In the genomic region with DNA sequence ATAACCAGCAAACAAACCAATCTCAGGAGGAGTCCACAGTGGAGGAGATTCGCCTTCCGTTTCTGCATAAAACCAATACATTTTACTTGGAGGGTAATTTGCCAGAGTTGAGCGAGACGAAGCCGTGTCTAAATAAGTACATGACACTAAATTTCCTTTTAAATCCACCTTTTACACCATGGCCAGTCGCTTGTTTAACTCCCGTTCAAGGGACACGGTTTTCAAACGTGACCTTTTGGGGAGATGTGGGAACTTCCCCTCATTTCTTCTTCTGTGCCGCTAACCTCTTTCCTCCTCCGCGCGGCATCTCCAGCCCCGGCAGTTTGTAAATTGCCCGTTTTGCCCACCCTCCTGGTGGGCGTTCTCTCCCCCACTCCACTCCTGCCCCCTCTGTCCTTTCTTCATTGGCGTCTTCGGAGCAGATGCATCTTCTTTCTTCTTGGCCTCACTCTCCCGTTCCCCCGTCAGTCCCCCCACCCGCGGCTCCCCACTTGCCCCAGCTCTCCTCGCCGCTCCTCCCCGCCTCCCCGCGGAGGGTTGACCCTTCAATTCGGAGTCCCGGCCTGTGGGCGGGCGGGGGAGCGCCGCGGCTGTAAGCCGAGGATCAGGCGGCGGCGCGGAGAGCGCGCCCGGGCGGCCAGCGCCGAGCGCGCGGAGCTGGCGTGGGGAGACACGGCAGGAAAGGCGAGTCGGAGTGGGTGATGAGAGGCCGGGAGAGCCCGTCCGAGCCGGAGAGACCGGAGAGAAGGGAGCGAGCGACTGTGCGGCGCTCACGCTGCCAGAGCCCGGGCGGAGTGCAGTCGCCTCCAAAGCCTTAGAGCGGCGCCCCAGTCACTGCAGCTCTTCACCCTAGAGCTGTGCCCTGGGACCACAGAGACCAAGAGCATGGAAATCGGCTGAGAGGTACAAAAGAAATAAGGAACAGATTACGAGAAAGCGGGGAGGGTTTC, we compare ENCODE assay signal across 1 cellular context.
TF ChIP-seq lines count a peak whose summit lies in the region.

Gene NLGN1, plus strand, starts transcription at position 584 of the 950 bp plus-strand sequence.

TF ChIP-seq in HEK293, 187 proteins besides CTCF, POLR2A, EP300 and RAD21 (continued from another document and continues in another):
- TF ChIP-seq ZFP37 (tag by site-specific recombination; IDR thresholded peaks at IDR 0.05) (0 out of 2 replicates have a peak, but pooled peaks have one; percentile 18), ZNF174 (tag by site-specific recombination; IDR thresholded peaks at IDR 0.05) (no peak), PRDM1 (tag by site-specific recombination; IDR thresholded peaks at IDR 0.05) (peak; percentile 65), ZNF426 (tag by site-specific recombination; IDR thresholded peaks at IDR 0.05) (no peak), KLF1 (tag by site-specific recombination; IDR thresholded peaks at IDR 0.05) (0 out of 2 replicates have a peak, but pooled peaks have one; percentile 19), ZNF350 (tag by site-specific recombination; IDR thresholded peaks at IDR 0.05) (no peak), ZBTB8A (tag by site-specific recombination; IDR thresholded peaks at IDR 0.05) (peak; percentile 82), MZF1 (tag by site-specific recombination; IDR thresholded peaks at IDR 0.05; ENCODE audit: borderline replicate concordance) (peak; percentile 70), ZSCAN23 (tag by site-specific recombination; IDR thresholded peaks at IDR 0.05) (peak; percentile 17; the same call in 1 of the 2 replicates), EGR2 (tag by site-specific recombination; IDR thresholded peaks at IDR 0.05; ENCODE audit: low read depth) (peak; percentile 96), ZNF404 (tag by site-specific recombination; IDR thresholded peaks at IDR 0.05) (no peak), ZNF521 (tag by site-specific recombination; IDR thresholded peaks at IDR 0.05) (no peak), ZFP69B (tag by site-specific recombination; IDR thresholded peaks at IDR 0.05) (no peak), ZBTB48 (tag by site-specific recombination; IDR thresholded peaks at IDR 0.05) (peak; percentile 29), ZNF610 (tag by site-specific recombination; IDR thresholded peaks at IDR 0.05; ENCODE audit: borderline replicate concordance) (peak; percentile 71; the same call in 1 of the 2 replicates), ZNF24 (tag by site-specific recombination; IDR thresholded peaks at IDR 0.05) (0 out of 2 replicates have a peak, but pooled peaks have one; percentile 28), ZNF2 (tag by site-specific recombination; IDR thresholded peaks at IDR 0.05) (peak; percentile 33; the same call in 1 of the 2 replicates), KLF16 (tag by site-specific recombination; IDR thresholded peaks at IDR 0.05) (peak; percentile 60; the same call in 1 of the 2 replicates), ZNF274 (IDR thresholded peaks at IDR 0.05; ENCODE audit: low read length) (no peak), ZNF274 (tag by site-specific recombination; IDR thresholded peaks at IDR 0.05; ENCODE audit: borderline replicate concordance) (no peak), PBX3 (CRISPR knock-in tag; IDR thresholded peaks at IDR 0.05) (no peak), ZNF660 (tag by site-specific recombination; IDR thresholded peaks at IDR 0.05) (peak; percentile 77), GLIS2 (tag by site-specific recombination; IDR thresholded peaks at IDR 0.05) (peak; percentile 95), ZNF112 (tag by site-specific recombination; IDR thresholded peaks at IDR 0.05) (no peak), ZNF843 (tag by site-specific recombination; IDR thresholded peaks at IDR 0.05) (no peak), ZEB2 (tag by site-specific recombination; IDR thresholded peaks at IDR 0.05) (0 out of 2 replicates have a peak, but pooled peaks have one; percentile 52), KLF7 (tag by site-specific recombination; IDR thresholded peaks at IDR 0.05; ENCODE audit: borderline replicate concordance) (no peak), ZIC2 (tag by site-specific recombination; IDR thresholded peaks at IDR 0.05) (peak; percentile 72), ZNF433 (tag by site-specific recombination; IDR thresholded peaks at IDR 0.05; ENCODE audit: low read depth) (no peak), GLIS1 (tag by site-specific recombination; IDR thresholded peaks at IDR 0.05) (peak; percentile 49), ZXDB (tag by site-specific recombination; IDR thresholded peaks at IDR 0.05) (peak; percentile 45; the same call in 1 of the 2 replicates), KLF8 (tag by site-specific recombination; IDR thresholded peaks at IDR 0.05) (peak; percentile 78), ZNF510 (tag by site-specific recombination; IDR thresholded peaks at IDR 0.05; ENCODE audit: insufficient replicate concordance) (no peak), ZNF311 (tag by site-specific recombination; IDR thresholded peaks at IDR 0.05; ENCODE audit: borderline replicate concordance) (no peak), PATZ1 (tag by site-specific recombination; IDR thresholded peaks at IDR 0.05) (peak; percentile 98), KLF10 (tag by site-specific recombination; IDR thresholded peaks at IDR 0.05) (no peak), HIC1 (tag by site-specific recombination; IDR thresholded peaks at IDR 0.05) (peak; percentile 79), IKZF3 (tag by site-specific recombination; IDR thresholded peaks at IDR 0.05) (peak; percentile 38; the same call in 1 of the 2 replicates), ZNF596 (tag by site-specific recombination; IDR thresholded peaks at IDR 0.05) (peak; percentile 50; the same call in 1 of the 2 replicates), ZNF76 (tag by site-specific recombination; IDR thresholded peaks at IDR 0.05; ENCODE audit: borderline replicate concordance, low read depth) (peak; percentile 82), ZNF140 (tag by site-specific recombination; IDR thresholded peaks at IDR 0.05) (no peak), ZNF791 (tag by site-specific recombination; IDR thresholded peaks at IDR 0.05) (no peak), ZNF654 (tag by site-specific recombination; IDR thresholded peaks at IDR 0.05; ENCODE audit: low read depth) (no peak), ZNF394 (tag by site-specific recombination; IDR thresholded peaks at IDR 0.05; ENCODE audit: borderline replicate concordance) (peak; percentile 41; the same call in 1 of the 2 replicates), ZBTB11 (tag by site-specific recombination; conservative IDR thresholded peaks at IDR 0.05; ENCODE audit: low read depth) (peak; percentile 12; the same call in 1 of the 2 replicates), ZNF677 (tag by site-specific recombination; IDR thresholded peaks at IDR 0.05) (no peak), ZSCAN30 (tag by site-specific recombination; IDR thresholded peaks at IDR 0.05) (peak; percentile 76), ZNF341 (tag by site-specific recombination; IDR thresholded peaks at IDR 0.05; ENCODE audit: low read depth) (peak; percentile 81; the same call in 1 of the 2 replicates), ZNF561 (tag by site-specific recombination; IDR thresholded peaks at IDR 0.05; ENCODE audit: borderline replicate concordance) (peak; percentile 21; the same call in 1 of the 2 replicates)
- TF ChIP-seq, protein P1, sequence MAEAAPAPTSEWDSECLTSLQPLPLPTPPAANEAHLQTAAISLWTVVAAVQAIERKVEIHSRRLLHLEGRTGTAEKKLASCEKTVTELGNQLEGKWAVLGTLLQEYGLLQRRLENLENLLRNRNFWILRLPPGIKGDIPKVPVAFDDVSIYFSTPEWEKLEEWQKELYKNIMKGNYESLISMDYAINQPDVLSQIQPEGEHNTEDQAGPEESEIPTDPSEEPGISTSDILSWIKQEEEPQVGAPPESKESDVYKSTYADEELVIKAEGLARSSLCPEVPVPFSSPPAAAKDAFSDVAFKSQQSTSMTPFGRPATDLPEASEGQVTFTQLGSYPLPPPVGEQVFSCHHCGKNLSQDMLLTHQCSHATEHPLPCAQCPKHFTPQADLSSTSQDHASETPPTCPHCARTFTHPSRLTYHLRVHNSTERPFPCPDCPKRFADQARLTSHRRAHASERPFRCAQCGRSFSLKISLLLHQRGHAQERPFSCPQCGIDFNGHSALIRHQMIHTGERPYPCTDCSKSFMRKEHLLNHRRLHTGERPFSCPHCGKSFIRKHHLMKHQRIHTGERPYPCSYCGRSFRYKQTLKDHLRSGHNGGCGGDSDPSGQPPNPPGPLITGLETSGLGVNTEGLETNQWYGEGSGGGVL (tag by site-specific recombination; IDR thresholded peaks at IDR 0.05): peak; percentile 91
- TF ChIP-seq, protein P2, sequence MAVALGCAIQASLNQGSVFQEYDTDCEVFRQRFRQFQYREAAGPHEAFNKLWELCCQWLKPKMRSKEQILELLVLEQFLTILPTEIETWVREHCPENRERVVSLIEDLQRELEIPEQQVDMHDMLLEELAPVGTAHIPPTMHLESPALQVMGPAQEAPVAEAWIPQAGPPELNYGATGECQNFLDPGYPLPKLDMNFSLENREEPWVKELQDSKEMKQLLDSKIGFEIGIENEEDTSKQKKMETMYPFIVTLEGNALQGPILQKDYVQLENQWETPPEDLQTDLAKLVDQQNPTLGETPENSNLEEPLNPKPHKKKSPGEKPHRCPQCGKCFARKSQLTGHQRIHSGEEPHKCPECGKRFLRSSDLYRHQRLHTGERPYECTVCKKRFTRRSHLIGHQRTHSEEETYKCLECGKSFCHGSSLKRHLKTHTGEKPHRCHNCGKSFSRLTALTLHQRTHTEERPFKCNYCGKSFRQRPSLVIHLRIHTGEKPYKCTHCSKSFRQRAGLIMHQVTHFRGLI (tag by site-specific recombination; IDR thresholded peaks at IDR 0.05): no peak
- TF ChIP-seq, protein P3, sequence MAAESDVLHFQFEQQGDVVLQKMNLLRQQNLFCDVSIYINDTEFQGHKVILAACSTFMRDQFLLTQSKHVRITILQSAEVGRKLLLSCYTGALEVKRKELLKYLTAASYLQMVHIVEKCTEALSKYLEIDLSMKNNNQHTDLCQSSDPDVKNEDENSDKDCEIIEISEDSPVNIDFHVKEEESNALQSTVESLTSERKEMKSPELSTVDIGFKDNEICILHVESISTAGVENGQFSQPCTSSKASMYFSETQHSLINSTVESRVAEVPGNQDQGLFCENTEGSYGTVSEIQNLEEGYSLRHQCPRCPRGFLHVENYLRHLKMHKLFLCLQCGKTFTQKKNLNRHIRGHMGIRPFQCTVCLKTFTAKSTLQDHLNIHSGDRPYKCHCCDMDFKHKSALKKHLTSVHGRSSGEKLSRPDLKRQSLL (tag by site-specific recombination; IDR thresholded peaks at IDR 0.05): no peak
